20 cellular contexts compared by ENCODE assay signal in genomic region chr2:201004370-201004769, GRCh38. TPM values are rescaled to one million over a fixed set of nuclear protein-coding genes. Genes with fewer than 3 reads are reported as not detected.
DNase-seq lines count a peak whose midpoint lies in the region; ATAC-seq and TF ChIP-seq lines count a peak whose summit lies in the region.
"Had no signal": no experiment of that assay in that cellular context is flagged by ENCODE, and none has a peak within 500 bp of the region (broad histone marks: within the 10 kb centered on the region; RNA-seq: fewer than 3 reads in every experiment).

No MANE protein-coding gene starts in this region.

- no peaks in the 10 kb centered on the region for H3K27me3 Mint-ChIP-seq in activated naive CD4-positive, alpha-beta T cell treated with anti-CD3 and anti-CD28 coated beads, Interleukin-2, amount 10 ng/mL, durations not matched to agents 7 days and 5 days
- H3K27me3 Mint-ChIP-seq: B cell; CD4-positive, CD25-positive, alpha-beta regulatory T cell; CD8-positive, alpha-beta memory T cell; IgD-negative memory B cell had no signal

- H3K4me1 Mint-ChIP-seq in activated naive CD4-positive, alpha-beta T cell treated with anti-CD3 and anti-CD28 coated beads, Interleukin-2, amount 10 ng/mL, durations not matched to agents 7 days and 5 days, result no peaks in the 10 kb centered on the region
- H3K4me1 Mint-ChIP-seq: B cell; CD8-positive, alpha-beta memory T cell; IgD-negative memory B cell had no signal

- BruUV-seq in A673 (replicated peaks; lab: Mats Ljungman, UMichigan), result no TSS peak

- no peaks in the 10 kb centered on the region for H3K9me3 Mint-ChIP-seq in activated naive CD4-positive, alpha-beta T cell treated with anti-CD3 and anti-CD28 coated beads, Interleukin-2, amount 10 ng/mL, durations not matched to agents 7 days and 5 days
- H3K9me3 Mint-ChIP-seq: CD4-positive, CD25-positive, alpha-beta regulatory T cell; CD8-positive, alpha-beta memory T cell; IgD-negative memory B cell had no signal

- no peak for DNase-seq in activated naive CD4-positive, alpha-beta T cell treated with anti-CD3 and anti-CD28 coated beads, Interleukin-2, amount 10 ng/mL, durations not matched to agents 7 days and 5 days
- no peak for DNase-seq in activated naive CD4-positive, alpha-beta T cell treated with anti-CD3 and anti-CD28 coated beads, Interleukin-2, amount 50 U/mL, for 16 hours
- DNase-seq in mesenchymal stem cell, result no peak
- DNase-seq in HAP-1 (ENCODE audit: low spot score in 2 of 2), result no peak
- DNase-seq in A673 (ENCODE audit: low spot score), result no peak
- DNase-seq: 8988T; C1 segment of cervical spinal cord; CD4-positive, CD25-positive, alpha-beta regulatory T cell; CD8-positive, alpha-beta memory T cell; COR-L47; DMS153; DMS79; GDM1; GM23248; HCEC 1CT had no signal

- H2BK12ac ChIP-seq in mesenchymal stem cell (ENCODE audit: low read length in 2 of 2), result no peak overlapping the region

- in situ Hi-C loops in HAP-1 (cut with MboI; ENCODE audit: low sequenced_read_pairs), result no loop called here

- no peak overlapping the region for H3K4me3 Mint-ChIP-seq in activated naive CD4-positive, alpha-beta T cell treated with anti-CD3 and anti-CD28 coated beads, Interleukin-2, amount 10 ng/mL, durations not matched to agents 7 days and 5 days
- H3K4me3 Mint-ChIP-seq: B cell; CD4-positive, CD25-positive, alpha-beta regulatory T cell; CD8-positive, alpha-beta memory T cell; IgD-negative memory B cell had no signal

- H3K27me3 ChIP-seq in mesenchymal stem cell (ENCODE audit: control insufficient read depth in 1 of 2, insufficient read depth in 1 of 2, low read length in 2 of 2) (no peaks in the 10 kb centered on the region), HAP-1 (ENCODE audit: low read depth) (no peaks in the 10 kb centered on the region), A673 (replicated peaks; ENCODE audit: insufficient read depth, low read depth, low read length, poor library complexity) (no peaks in the 10 kb centered on the region)

- peaks cover 2% of the 10 kb centered on the region for H3K4me1 ChIP-seq in mesenchymal stem cell (ENCODE audit: control insufficient read depth, insufficient read depth, low read depth, low read length)
- no peaks in the 10 kb centered on the region for H3K4me1 ChIP-seq in HAP-1
- no peaks in the 10 kb centered on the region for H3K4me1 ChIP-seq in A673 (ENCODE audit: insufficient read depth, low read length, poor library complexity, severe bottlenecking)

- H2BK120ac ChIP-seq in mesenchymal stem cell (ENCODE audit: low read depth, low read length), result no peak overlapping the region

- peaks cover 14% of the 10 kb centered on the region for H3K79me1 ChIP-seq in mesenchymal stem cell (replicated peaks; ENCODE audit: low read length, poor library complexity, severe bottlenecking)

- H4K91ac ChIP-seq in mesenchymal stem cell (ENCODE audit: low read length), result no peak overlapping the region

- H2BK15ac ChIP-seq in mesenchymal stem cell (ENCODE audit: low read depth, poor library complexity, severe bottlenecking), result no peak overlapping the region

- no peak overlapping the region for H2BK5ac ChIP-seq in mesenchymal stem cell (ENCODE audit: low read depth, low read length, poor library complexity, severe bottlenecking)

- no peak overlapping the region for H3K23ac ChIP-seq in mesenchymal stem cell (ENCODE audit: low read length in 2 of 2)

- H2AK5ac ChIP-seq in mesenchymal stem cell (ENCODE audit: low read length, severe bottlenecking), result peak overlapping the region; percentile 6

- H3K36me3 ChIP-seq in mesenchymal stem cell (ENCODE audit: control insufficient read depth in 1 of 2, insufficient read depth in 2 of 2, low read depth in 1 of 2, low read length in 2 of 2), result peaks cover 15 to 54% of the 10 kb centered on the region in 2 experiments
- peaks cover 10% of the 10 kb centered on the region; the same call in 1 of the 2 replicates for H3K36me3 ChIP-seq in HAP-1 (replicated peaks)
- H3K36me3 ChIP-seq in A673 (ENCODE audit: insufficient read depth, low read length, poor library complexity, severe bottlenecking), result no peaks in the 10 kb centered on the region

- no peak overlapping the region for H3K18ac ChIP-seq in mesenchymal stem cell (ENCODE audit: low read depth in 1 of 2, low read length in 2 of 2)

- H3K9me3 ChIP-seq in mesenchymal stem cell (ENCODE audit: control insufficient read depth, low read length), result no peaks in the 10 kb centered on the region
- H3K9me3 ChIP-seq in HAP-1, result no peaks in the 10 kb centered on the region
- no peaks in the 10 kb centered on the region for H3K9me3 ChIP-seq in A673 (ENCODE audit: low read depth, low read length, poor library complexity, severe bottlenecking)

- POLR2A ChIA-PET in A673 (lab: Charles Lee; ENCODE audit: low non-redundant PET), result no interaction called here

- CTCF ChIA-PET in activated naive CD4-positive, alpha-beta T cell treated with anti-CD3 and anti-CD28 coated beads, Interleukin-2, amount 10 ng/mL, durations not matched to agents 7 days and 5 days (lab: Charles Lee), result interaction anchor here (0.6 to 1.2 kb wide), 2 partner anchors 99 to 150 kb away, joined by 3 read pairs; no protein-coding TSS in a partner anchor
- CTCF ChIA-PET in A673 (lab: Charles Lee), result no interaction called here

- 95% methylated on average over 3 of the region's 3 CpGs for WGBS in mesenchymal stem cell

- TF ChIP-seq CTCF in A673 (conservative IDR thresholded peaks at IDR 0.05; ENCODE audit: low read depth, low read length), result no peak

- H3K36me3 Mint-ChIP-seq in activated naive CD4-positive, alpha-beta T cell treated with anti-CD3 and anti-CD28 coated beads, Interleukin-2, amount 10 ng/mL, durations not matched to agents 7 days and 5 days, result peaks cover 27% of the 10 kb centered on the region

- no peak overlapping the region for H3K9ac ChIP-seq in mesenchymal stem cell (ENCODE audit: low read length)
- H3K9ac ChIP-seq: GM23248 had no signal

- H3K4me3 ChIP-seq in mesenchymal stem cell (ENCODE audit: insufficient read depth in 1 of 2, low read depth in 1 of 2, low read length in 2 of 2), result no peak overlapping the region
- H3K4me3 ChIP-seq in HAP-1, result no peak overlapping the region
- no peak overlapping the region for H3K4me3 ChIP-seq in A673 (ENCODE audit: low read depth, low read length, poor library complexity, severe bottlenecking)
- H3K4me3 ChIP-seq: GM23248 had no signal

- intact Hi-C loops in A673 (cut with micrococcal nuclease; ENCODE audit: unreplicated experiment), result no loop called here

- H3K27ac ChIP-seq in mesenchymal stem cell (ENCODE audit: low read length, poor library complexity, severe bottlenecking) (no peak overlapping the region), A673 (ENCODE audit: low read depth, low read length, poor library complexity, severe bottlenecking) (no peak overlapping the region)
- H3K27ac ChIP-seq: GM23248 had no signal

- no peak for ATAC-seq in SK-N-SH treated with all-trans-retinoic acid at 6 μM for 48 hours
- ATAC-seq in HG03432 (IDR thresholded peaks at IDR 0.05; ENCODE audit: unreplicated experiment), result no peak
- ATAC-seq: HepG2 had no signal

- H3K14ac ChIP-seq in mesenchymal stem cell (ENCODE audit: low read length in 2 of 2), result no peak overlapping the region

- no peak overlapping the region for H4K8ac ChIP-seq in mesenchymal stem cell (ENCODE audit: low read length)

- peak overlapping the region; percentile 33 for H3K27ac Mint-ChIP-seq in activated naive CD4-positive, alpha-beta T cell treated with anti-CD3 and anti-CD28 coated beads, Interleukin-2, amount 10 ng/mL, durations not matched to agents 7 days and 5 days
- H3K27ac Mint-ChIP-seq: B cell, IgD-negative memory B cell had no signal

- no peak overlapping the region for H2AFZ ChIP-seq in mesenchymal stem cell (ENCODE audit: low read depth, low read length)
- H2AFZ ChIP-seq: GM23248 had no signal

- no peak overlapping the region for H3K4me2 ChIP-seq in mesenchymal stem cell (ENCODE audit: low read length, poor library complexity, severe bottlenecking)

- no peak overlapping the region for H3K4ac ChIP-seq in mesenchymal stem cell (ENCODE audit: low read depth in 1 of 2, low read length in 2 of 2)

TF ChIP-seq in SK-N-SH treated with all-trans-retinoic acid at 6 μM for 48 hours, 23 proteins besides CTCF, POLR2A, EP300 and RAD21:
- peak; percentile 52; the same call in 1 of the 2 replicates for TF ChIP-seq TCF4 (CRISPR knock-in tag; IDR thresholded peaks at IDR 0.05; ENCODE audit: borderline replicate concordance)
- no peak for TF ChIP-seq ZFP30 (CRISPR knock-in tag; IDR thresholded peaks at IDR 0.05)
- TF ChIP-seq ESRRG (CRISPR knock-in tag; IDR thresholded peaks at IDR 0.05), result no peak
- TF ChIP-seq PATZ1 (CRISPR knock-in tag; IDR thresholded peaks at IDR 0.05; ENCODE audit: borderline replicate concordance), result no peak
TF ChIP-seq in SK-N-SH treated with all-trans-retinoic acid at 6 μM for 48 hours: peak in this region for 1.

RNA-seq across cellular contexts. Expression of gene ORC2, which starts 40.9 kb away (rescaled TPM):
- 6.7 TPM for polyA plus RNA-seq in mesenchymal stem cell (2013, experiment 1 of 2)
- polyA plus RNA-seq in mesenchymal stem cell (2013, experiment 2 of 2), result 6.4 TPM
- 48.6 and 56.0 TPM in 2 replicates for total RNA-seq in A673 (2021)
